32 cellular contexts compared by ENCODE assay signal in the genomic region with DNA sequence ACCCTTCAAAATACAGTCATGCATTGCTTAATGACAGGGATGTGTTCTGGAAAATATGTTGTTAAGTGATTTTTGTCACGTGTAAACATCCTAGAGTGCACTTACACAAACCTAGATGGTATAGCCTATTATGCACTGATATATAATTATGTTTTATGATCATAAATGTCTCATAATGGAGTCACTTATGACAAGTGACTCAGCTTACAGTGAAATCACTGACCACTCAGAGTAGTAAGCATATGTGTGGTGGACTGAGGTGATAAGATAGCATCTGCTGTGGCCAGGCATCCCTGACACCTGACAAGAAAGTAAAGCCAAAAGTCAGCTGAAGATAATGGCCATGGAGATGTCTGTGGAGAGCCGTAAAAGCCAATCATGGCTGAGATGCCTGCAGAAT. TPM values are rescaled to one million over a fixed set of nuclear protein-coding genes. Genes with fewer than 3 reads are reported as not detected.
A peak's percentile ranks its signal among the peaks of the same experiment; 100 is the strongest.
DNase-seq lines count a peak whose midpoint lies in the region; ATAC-seq and TF ChIP-seq lines count a peak whose summit lies in the region.
"Had no signal": no experiment of that assay in that cellular context is flagged by ENCODE, and none has a peak within 500 bp of the region (broad histone marks: within the 10 kb centered on the region; RNA-seq: fewer than 3 reads in every experiment).

No MANE protein-coding gene starts in this region.

- H3K36me3 ChIP-seq in HAP-1 (replicated peaks): no peaks in the 10 kb centered on the region
- no peaks in the 10 kb centered on the region for H3K36me3 ChIP-seq in right atrium auricular region
- H3K36me3 ChIP-seq: heart right ventricle, Peyer's patch, spleen had no signal

- no peaks in the 10 kb centered on the region for H3K36me3 Mint-ChIP-seq in stimulated activated effector memory CD8-positive, alpha-beta T cell treated with anti-CD3 and anti-CD28 coated beads, Interleukin-12 subunit alpha, Interleukin-12 subunit beta, amount 100 ng/mL, for 72 hours
- H3K36me3 Mint-ChIP-seq: type B pancreatic cell had no signal

- peak overlapping the region; percentile 86 for H3K27ac ChIP-seq in VCaP
- no peak overlapping the region for H3K27ac ChIP-seq in right atrium auricular region
- H3K27ac ChIP-seq: C4-2B, KMS-11, parathyroid adenoma had no signal

- no peak overlapping the region for H3K4me3 ChIP-seq in HAP-1
- H3K4me3 ChIP-seq in right atrium auricular region: no peak overlapping the region
- H3K4me3 ChIP-seq: heart right ventricle, lung, Peyer's patch, spleen had no signal

- peak; percentile 50 for ATAC-seq in stimulated activated effector memory CD8-positive, alpha-beta T cell treated with anti-CD3 and anti-CD28 coated beads, Interleukin-12 subunit alpha, Interleukin-12 subunit beta, amount 100 ng/mL, for 72 hours
- ATAC-seq: activated CD4-positive, CD25-positive, alpha-beta regulatory T cell treated with anti-CD3 and anti-CD28 coated beads, Interleukin-2, amount 50 U/mL, for 24 hours; esophagus mucosa; heart right ventricle; right cardiac atrium had no signal

- no peaks in the 10 kb centered on the region for H3K9me3 Mint-ChIP-seq in stimulated activated effector memory CD8-positive, alpha-beta T cell treated with anti-CD3 and anti-CD28 coated beads, Interleukin-12 subunit alpha, Interleukin-12 subunit beta, amount 100 ng/mL, for 72 hours
- H3K9me3 Mint-ChIP-seq: activated naive CD8-positive, alpha-beta T cell treated with anti-CD3 and anti-CD28 coated beads for 36 hours; central memory CD8-positive, alpha-beta T cell; dendritic cell treated with granulocyte-macrophage colony-stimulating factor and Interleukin-4, amounts not matched to agents 40 ng/mL and 50 ng/mL, for 4 days; endodermal cell; H9; type B pancreatic cell had no signal

- peaks cover 20% of the 10 kb centered on the region for H3K4me1 Mint-ChIP-seq in stimulated activated effector memory CD8-positive, alpha-beta T cell treated with anti-CD3 and anti-CD28 coated beads, Interleukin-12 subunit alpha, Interleukin-12 subunit beta, amount 100 ng/mL, for 72 hours

- TF ChIP-seq CTCF in VCaP (conservative IDR thresholded peaks at IDR 0.05): no peak
- no peak for TF ChIP-seq CTCF in right atrium auricular region (IDR thresholded peaks at IDR 0.05)

- H3K4me1 ChIP-seq in HAP-1 (peaks cover 8% of the 10 kb centered on the region), right atrium auricular region (peaks cover 0 to 30% of the 10 kb centered on the region in 2 donors)

- H3K27ac Mint-ChIP-seq in stimulated activated effector memory CD8-positive, alpha-beta T cell treated with anti-CD3 and anti-CD28 coated beads, Interleukin-12 subunit alpha, Interleukin-12 subunit beta, amount 100 ng/mL, for 72 hours: no peak overlapping the region
- H3K27ac Mint-ChIP-seq: activated naive CD8-positive, alpha-beta T cell treated with anti-CD3 and anti-CD28 coated beads for 36 hours; dendritic cell treated with granulocyte-macrophage colony-stimulating factor and Interleukin-4, amounts not matched to agents 40 ng/mL and 50 ng/mL, for 4 days; endodermal cell; H9; type B pancreatic cell had no signal

- H3K9me3 ChIP-seq in HAP-1: no peaks in the 10 kb centered on the region
- H3K9me3 ChIP-seq in right atrium auricular region: no peaks in the 10 kb centered on the region
- H3K9me3 ChIP-seq: Caco-2, heart right ventricle, Peyer's patch, spleen had no signal

- H3K27me3 ChIP-seq in HAP-1 (ENCODE audit: low read depth) (no peaks in the 10 kb centered on the region), right atrium auricular region (no peaks in the 10 kb centered on the region)
- H3K27me3 ChIP-seq: heart right ventricle, Peyer's patch, spleen had no signal

- H3K4me3 Mint-ChIP-seq in stimulated activated effector memory CD8-positive, alpha-beta T cell treated with anti-CD3 and anti-CD28 coated beads, Interleukin-12 subunit alpha, Interleukin-12 subunit beta, amount 100 ng/mL, for 72 hours: no peak overlapping the region
- H3K4me3 Mint-ChIP-seq: activated naive CD8-positive, alpha-beta T cell treated with anti-CD3 and anti-CD28 coated beads for 36 hours; central memory CD8-positive, alpha-beta T cell; dendritic cell treated with granulocyte-macrophage colony-stimulating factor and Interleukin-4, amounts not matched to agents 40 ng/mL and 50 ng/mL, for 4 days; endodermal cell; H9; type B pancreatic cell had no signal

- in situ Hi-C loops in HAP-1 (cut with MboI; ENCODE audit: low sequenced_read_pairs): no loop called here

- DNase-seq in NCI-H1105 treated with DMSO at 0.1 percent for 48 hours (lab: John Stamatoyannopoulos, UW) (peak; percentile 93), NCI-H2227 (lab: John Stamatoyannopoulos, UW; ENCODE audit: unreplicated experiment) (peak; percentile 69), AG08395 (ENCODE audit: low spot score) (no peak), HAP-1 (ENCODE audit: low spot score in 2 of 2) (no peak), right atrium auricular region (ENCODE audit: low spot score) (no peak)
- DNase-seq in stimulated activated effector memory CD8-positive, alpha-beta T cell treated with anti-CD3 and anti-CD28 coated beads, Interleukin-12 subunit alpha, Interleukin-12 subunit beta, amount 100 ng/mL, for 72 hours (ENCODE audit: low spot score in 2 of 2): no peak
- DNase-seq: activated effector memory CD4-positive, alpha-beta T cell treated with anti-CD3 and anti-CD28 coated beads, Interleukin-2, amount 50 U/mL, for 16 hours; activated naive CD8-positive, alpha-beta T cell treated with anti-CD3 and anti-CD28 coated beads for 36 hours; activated T-cell treated with anti-CD3 and anti-CD28 coated beads for 4 hours; Caco-2; endodermal cell; foreskin melanocyte; H9; heart right ventricle; kidney glomerular epithelial cell; MM.1S; NCI-H510A treated with DMSO at 0.1 percent for 48 hours; Peyer's patch; right cardiac atrium; SIG-M5; spleen had no signal

RNA-seq across cellular contexts. Expression of a gene that starts 5.4 kb away (rescaled TPM):
- total RNA-seq in right atrium auricular region: 10 to 100 TPM; 18.0 to 26.0 TPM

RNA-seq across cellular contexts. Expression of a gene that starts 5.9 kb away (rescaled TPM):
- 10 to 100 TPM; 23.3 to 27.1 TPM for total RNA-seq in right atrium auricular region

RNA-seq across cellular contexts. Expression of a gene that starts 57.1 kb away (rescaled TPM):
- total RNA-seq in right atrium auricular region: 1 to 10 TPM; 3.9 to 7.9 TPM
- total RNA-seq: Caco-2; endodermal cell; esophagus mucosa; H9; T-helper 1 cell treated with Interleukin-12 subunit alpha and Interleukin-12 subunit beta and Interleukin-4 antibody, amounts not matched to agents 30 ng/mL and 1 ng/mL, for 36 hours had no signal

Comparison
In these comparisons a context has a peak if more than half of its experiments do, and no peak if none do; other contexts are left out.
1. DNase-seq: peak in NCI-H1105 treated with DMSO at 0.1 percent for 48 hours (single experiment) and NCI-H2227 (single experiment); none in stimulated activated effector memory CD8-positive, alpha-beta T cell treated with anti-CD3 and anti-CD28 coated beads, Interleukin-12 subunit alpha, Interleukin-12 subunit beta, amount 100 ng/mL, for 72 hours (0 of 2), AG08395 (single experiment), HAP-1 (0 of 2) and right atrium auricular region (single experiment).